Comparison of ENCODE assay signal across 29 cellular contexts in the genomic region with DNA sequence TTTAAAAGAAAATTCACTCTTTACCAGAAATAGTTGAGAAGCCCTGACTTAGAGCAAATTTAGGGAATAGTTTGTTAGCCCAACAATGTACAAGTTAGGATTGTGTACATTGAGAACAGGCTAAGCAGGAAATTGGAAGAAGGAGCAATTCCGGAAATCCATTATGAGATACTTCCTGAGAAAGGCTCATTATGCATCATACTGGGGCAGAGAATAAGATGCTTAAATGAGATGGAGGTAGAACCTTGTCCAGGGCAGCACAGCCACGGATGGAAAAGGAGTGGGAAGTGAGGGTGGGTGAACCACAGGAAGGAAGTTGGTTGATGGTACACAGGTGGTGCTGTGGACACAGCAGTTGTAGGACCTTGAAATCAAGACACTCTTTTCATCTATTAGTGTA.
"Had no signal": no experiment of that assay in that cellular context is flagged by ENCODE, and none has a peak within 500 bp of the region (broad histone marks: within the 10 kb centered on the region; RNA-seq: fewer than 3 reads in every experiment).

No MANE protein-coding gene starts in this region.

- H3K27ac Mint-ChIP-seq: activated CD4-positive, alpha-beta T cell treated with anti-CD3 and anti-CD28 coated beads for 36 hours; activated CD4-positive, alpha-beta T cell treated with anti-CD3 and anti-CD28 coated beads, Interleukin-2, amount 10 ng/mL, durations not matched to agents 7 days and 5 days; activated CD8-positive, alpha-beta T cell treated with anti-CD3 and anti-CD28 coated beads, Interleukin-2, amount 10 ng/mL, durations not matched to agents 7 days and 5 days; activated naive CD4-positive, alpha-beta T cell treated with anti-CD3 and anti-CD28 coated beads, Interleukin-2, amount 50 U/mL, for 24 hours; activated naive CD8-positive, alpha-beta T cell treated with anti-CD3 and anti-CD28 coated beads, Interleukin-2, amount 10 ng/mL, durations not matched to agents 7 days and 5 days; activated T-cell treated with anti-CD3 and anti-CD28 coated beads, Interleukin-2, amount 50 U/mL, for 24 hours; activated T-helper 2 cell treated with anti-CD3 and anti-CD28 coated beads, Interferon-gamma antibody, Interleukin-2, Interleukin-4, amounts not matched to agents 10 μg/mL and 5 μg/mL and 100 μg/mL, durations not matched to agents 14 hours and 24 hours and 36 hours; WTC11 had no signal

- H3K27me3 Mint-ChIP-seq: activated CD4-positive, alpha-beta T cell treated with anti-CD3 and anti-CD28 coated beads for 36 hours; activated CD4-positive, alpha-beta T cell treated with anti-CD3 and anti-CD28 coated beads, Interleukin-2, amount 10 ng/mL, durations not matched to agents 7 days and 5 days; activated naive CD4-positive, alpha-beta T cell treated with anti-CD3 and anti-CD28 coated beads, Interleukin-2, amount 50 U/mL, for 24 hours; activated naive CD8-positive, alpha-beta T cell treated with anti-CD3 and anti-CD28 coated beads, Interleukin-2, amount 10 ng/mL, durations not matched to agents 7 days and 5 days; activated T-cell treated with anti-CD3 and anti-CD28 coated beads, Interleukin-2, amount 50 U/mL, for 24 hours had no signal

- H3K9me3 Mint-ChIP-seq: activated CD4-positive, alpha-beta T cell treated with anti-CD3 and anti-CD28 coated beads, Interleukin-2, amount 10 ng/mL, durations not matched to agents 7 days and 5 days; activated naive CD8-positive, alpha-beta T cell treated with anti-CD3 and anti-CD28 coated beads, Interleukin-2, amount 10 ng/mL, durations not matched to agents 7 days and 5 days; activated T-cell treated with anti-CD3 and anti-CD28 coated beads, Interleukin-2, amount 50 U/mL, for 24 hours; activated T-helper 2 cell treated with anti-CD3 and anti-CD28 coated beads, Interferon-gamma antibody, Interleukin-2, Interleukin-4, amounts not matched to agents 10 μg/mL and 5 μg/mL and 100 μg/mL, durations not matched to agents 14 hours and 24 hours and 36 hours; WTC11 had no signal

- ATAC-seq: activated CD4-positive, alpha-beta T cell treated with anti-CD3 and anti-CD28 coated beads for 36 hours; activated CD4-positive, CD25-positive, alpha-beta regulatory T cell treated with anti-CD3 and anti-CD28 coated beads, Interleukin-2, amount 50 U/mL, for 24 hours; activated CD8-positive, alpha-beta T cell treated with anti-CD3 and anti-CD28 coated beads, Interleukin-2, amount 10 ng/mL, durations not matched to agents 7 days and 5 days; body of pancreas; WTC11 had no signal

- H3K36me3 Mint-ChIP-seq: activated naive CD4-positive, alpha-beta T cell treated with anti-CD3 and anti-CD28 coated beads, Interleukin-2, amount 50 U/mL, for 24 hours; activated naive CD8-positive, alpha-beta T cell treated with anti-CD3 and anti-CD28 coated beads, Interleukin-2, amount 10 ng/mL, durations not matched to agents 7 days and 5 days had no signal

- DNase-seq: activated CD4-positive, alpha-beta T cell treated with anti-CD3 and anti-CD28 coated beads for 36 hours; activated CD4-positive, alpha-beta T cell treated with anti-CD3 and anti-CD28 coated beads, Interleukin-2, amount 10 ng/mL, durations not matched to agents 7 days and 5 days; activated CD4-positive, alpha-beta T cell treated with anti-CD3 and anti-CD28 coated beads, Interleukin-2, amount 50 U/mL, for 48 hours; activated CD8-positive, alpha-beta T cell treated with anti-CD3 and anti-CD28 coated beads, Interleukin-2, amount 10 ng/mL, durations not matched to agents 7 days and 5 days; activated gamma-delta T cell; activated naive CD4-positive, alpha-beta T cell treated with Interleukin-2 at 50 U/mL for 16 hours; activated naive CD8-positive, alpha-beta T cell treated with anti-CD3 and anti-CD28 coated beads, Interleukin-2, amount 10 ng/mL, durations not matched to agents 7 days and 5 days; activated T-cell treated with anti-CD3 and anti-CD28 coated beads, Interleukin-2, amount 50 U/mL, for 24 hours; body of pancreas; MM.1S; MV-4-11; NCI-H1092; NCI-H1436 treated with DMSO at 0.1 percent for 48 hours; NCI-H1694 treated with DMSO at 0.1 percent for 48 hours; NCI-H2029; NCI-H345; NCI-H524 treated with DMSO at 0.1 percent for 48 hours; NK-92 treated with Interleukin-12 subunit alpha and Interleukin-12 subunit beta, amount 100 ng/mL, for 24 hours; Right ventricle myocardium superior; SW 1271; T-helper 1 cell; T-helper 2 cell; T1000 had no signal

- H3K4me2 ChIP-seq: KMS-11 had no signal

- H3K4me3 ChIP-seq: body of pancreas, breast epithelium had no signal

- H3K4me1 Mint-ChIP-seq: activated CD4-positive, alpha-beta T cell treated with anti-CD3 and anti-CD28 coated beads for 36 hours; activated CD4-positive, alpha-beta T cell treated with anti-CD3 and anti-CD28 coated beads, Interleukin-2, amount 10 ng/mL, durations not matched to agents 7 days and 5 days; activated naive CD4-positive, alpha-beta T cell treated with anti-CD3 and anti-CD28 coated beads, Interleukin-2, amount 50 U/mL, for 24 hours had no signal

- H3K4me1 ChIP-seq: body of pancreas, breast epithelium had no signal

- H3K9ac ChIP-seq: KMS-11 had no signal

- H3K9me3 ChIP-seq: body of pancreas, breast epithelium had no signal

- H3K4me3 Mint-ChIP-seq: activated CD4-positive, alpha-beta T cell treated with anti-CD3 and anti-CD28 coated beads for 36 hours; activated CD4-positive, alpha-beta T cell treated with anti-CD3 and anti-CD28 coated beads, Interleukin-2, amount 10 ng/mL, durations not matched to agents 7 days and 5 days; activated CD8-positive, alpha-beta T cell treated with anti-CD3 and anti-CD28 coated beads, Interleukin-2, amount 10 ng/mL, durations not matched to agents 7 days and 5 days; activated naive CD4-positive, alpha-beta T cell treated with anti-CD3 and anti-CD28 coated beads, Interleukin-2, amount 50 U/mL, for 24 hours; activated naive CD8-positive, alpha-beta T cell treated with anti-CD3 and anti-CD28 coated beads, Interleukin-2, amount 10 ng/mL, durations not matched to agents 7 days and 5 days; activated T-cell treated with anti-CD3 and anti-CD28 coated beads, Interleukin-2, amount 50 U/mL, for 24 hours; WTC11 had no signal

- H3K27me3 ChIP-seq: body of pancreas, breast epithelium had no signal

- H3K36me3 ChIP-seq: breast epithelium had no signal

- H3K27ac ChIP-seq: body of pancreas, breast epithelium, KMS-11 had no signal
